In genomic region chr1:1947493-1947892, GRCh38 we compare ENCODE assay signal across 1 cellular context.
TF ChIP-seq lines count a peak whose summit lies in the region.

No MANE protein-coding gene starts in this region.

TF ChIP-seq in WTC11, 78 proteins besides CTCF, POLR2A, EP300 and RAD21 (continued from another document):
- TF ChIP-seq ZNF532 (CRISPR knock-in tag; IDR thresholded peaks at IDR 0.05; ENCODE audit: borderline replicate concordance) (no peak), ZNF121 (CRISPR knock-in tag; IDR thresholded peaks at IDR 0.05) (no peak), TP53 (CRISPR knock-in tag; IDR thresholded peaks at IDR 0.05) (no peak), GTF2I (CRISPR knock-in tag; conservative IDR thresholded peaks at IDR 0.05) (no peak), ZNF317 (CRISPR knock-in tag; IDR thresholded peaks at IDR 0.05; ENCODE audit: borderline replicate concordance, low read depth) (no peak), PRDM15 (CRISPR knock-in tag; IDR thresholded peaks at IDR 0.05) (no peak), TEAD4 (CRISPR knock-in tag; IDR thresholded peaks at IDR 0.05) (no peak), PRRX2 (CRISPR knock-in tag; IDR thresholded peaks at IDR 0.05) (no peak)
- TF ChIP-seq, protein P1, sequence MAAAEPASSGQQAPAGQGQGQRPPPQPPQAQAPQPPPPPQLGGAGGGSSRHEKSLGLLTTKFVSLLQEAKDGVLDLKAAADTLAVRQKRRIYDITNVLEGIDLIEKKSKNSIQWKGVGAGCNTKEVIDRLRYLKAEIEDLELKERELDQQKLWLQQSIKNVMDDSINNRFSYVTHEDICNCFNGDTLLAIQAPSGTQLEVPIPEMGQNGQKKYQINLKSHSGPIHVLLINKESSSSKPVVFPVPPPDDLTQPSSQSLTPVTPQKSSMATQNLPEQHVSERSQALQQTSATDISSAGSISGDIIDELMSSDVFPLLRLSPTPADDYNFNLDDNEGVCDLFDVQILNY (CRISPR knock-in tag; IDR thresholded peaks at IDR 0.05) = no peak
- TF ChIP-seq, protein P2, sequence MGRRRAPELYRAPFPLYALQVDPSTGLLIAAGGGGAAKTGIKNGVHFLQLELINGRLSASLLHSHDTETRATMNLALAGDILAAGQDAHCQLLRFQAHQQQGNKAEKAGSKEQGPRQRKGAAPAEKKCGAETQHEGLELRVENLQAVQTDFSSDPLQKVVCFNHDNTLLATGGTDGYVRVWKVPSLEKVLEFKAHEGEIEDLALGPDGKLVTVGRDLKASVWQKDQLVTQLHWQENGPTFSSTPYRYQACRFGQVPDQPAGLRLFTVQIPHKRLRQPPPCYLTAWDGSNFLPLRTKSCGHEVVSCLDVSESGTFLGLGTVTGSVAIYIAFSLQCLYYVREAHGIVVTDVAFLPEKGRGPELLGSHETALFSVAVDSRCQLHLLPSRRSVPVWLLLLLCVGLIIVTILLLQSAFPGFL (CRISPR knock-in tag; IDR thresholded peaks at IDR 0.05; ENCODE audit: borderline replicate concordance) = no peak
- TF ChIP-seq, protein P3, sequence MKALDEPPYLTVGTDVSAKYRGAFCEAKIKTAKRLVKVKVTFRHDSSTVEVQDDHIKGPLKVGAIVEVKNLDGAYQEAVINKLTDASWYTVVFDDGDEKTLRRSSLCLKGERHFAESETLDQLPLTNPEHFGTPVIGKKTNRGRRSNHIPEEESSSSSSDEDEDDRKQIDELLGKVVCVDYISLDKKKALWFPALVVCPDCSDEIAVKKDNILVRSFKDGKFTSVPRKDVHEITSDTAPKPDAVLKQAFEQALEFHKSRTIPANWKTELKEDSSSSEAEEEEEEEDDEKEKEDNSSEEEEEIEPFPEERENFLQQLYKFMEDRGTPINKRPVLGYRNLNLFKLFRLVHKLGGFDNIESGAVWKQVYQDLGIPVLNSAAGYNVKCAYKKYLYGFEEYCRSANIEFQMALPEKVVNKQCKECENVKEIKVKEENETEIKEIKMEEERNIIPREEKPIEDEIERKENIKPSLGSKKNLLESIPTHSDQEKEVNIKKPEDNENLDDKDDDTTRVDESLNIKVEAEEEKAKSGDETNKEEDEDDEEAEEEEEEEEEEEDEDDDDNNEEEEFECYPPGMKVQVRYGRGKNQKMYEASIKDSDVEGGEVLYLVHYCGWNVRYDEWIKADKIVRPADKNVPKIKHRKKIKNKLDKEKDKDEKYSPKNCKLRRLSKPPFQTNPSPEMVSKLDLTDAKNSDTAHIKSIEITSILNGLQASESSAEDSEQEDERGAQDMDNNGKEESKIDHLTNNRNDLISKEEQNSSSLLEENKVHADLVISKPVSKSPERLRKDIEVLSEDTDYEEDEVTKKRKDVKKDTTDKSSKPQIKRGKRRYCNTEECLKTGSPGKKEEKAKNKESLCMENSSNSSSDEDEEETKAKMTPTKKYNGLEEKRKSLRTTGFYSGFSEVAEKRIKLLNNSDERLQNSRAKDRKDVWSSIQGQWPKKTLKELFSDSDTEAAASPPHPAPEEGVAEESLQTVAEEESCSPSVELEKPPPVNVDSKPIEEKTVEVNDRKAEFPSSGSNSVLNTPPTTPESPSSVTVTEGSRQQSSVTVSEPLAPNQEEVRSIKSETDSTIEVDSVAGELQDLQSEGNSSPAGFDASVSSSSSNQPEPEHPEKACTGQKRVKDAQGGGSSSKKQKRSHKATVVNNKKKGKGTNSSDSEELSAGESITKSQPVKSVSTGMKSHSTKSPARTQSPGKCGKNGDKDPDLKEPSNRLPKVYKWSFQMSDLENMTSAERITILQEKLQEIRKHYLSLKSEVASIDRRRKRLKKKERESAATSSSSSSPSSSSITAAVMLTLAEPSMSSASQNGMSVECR (CRISPR knock-in tag; IDR thresholded peaks at IDR 0.05; ENCODE audit: borderline replicate concordance) = no peak
